In genomic region chr17:45036696-45037095, GRCh38 we compare ENCODE assay signal across 19 cellular contexts.
"Had no signal": no experiment of that assay in that cellular context is flagged by ENCODE, and none has a peak within 500 bp of the region (broad histone marks: within the 10 kb centered on the region; RNA-seq: fewer than 3 reads in every experiment).

No MANE protein-coding gene starts in this region.

- H3K27me3 ChIP-seq: brain microvascular endothelial cell, foreskin keratinocyte, thyroid gland, uterus had no signal

- ATAC-seq: activated CD8-positive, alpha-beta T cell treated with anti-CD3 and anti-CD28 coated beads, Interleukin-2, amount 10 ng/mL, durations not matched to agents 7 days and 5 days; activated naive CD4-positive, alpha-beta T cell treated with anti-CD3 and anti-CD28 coated beads, Interleukin-2, amount 50 U/mL, for 72 hours; activated T-cell treated with anti-CD3 and anti-CD28 coated beads, Interleukin-2, amount 50 U/mL, for 72 hours; foreskin keratinocyte; stimulated activated naive B cell treated with anti-CD40 and anti-IgM and Interleukin-4, amounts not matched to agents 10 μg/mL and 1 μg/mL and 100 μg/mL, for 72 hours had no signal

- H3K4me3 ChIP-seq: thyroid gland, uterus had no signal

- H3K9me3 ChIP-seq: thyroid gland, uterus had no signal

- H3K36me3 ChIP-seq: uterus had no signal

- H3K27ac ChIP-seq: brain microvascular endothelial cell, foreskin keratinocyte, thyroid gland, uterus had no signal

- DNase-seq: activated CD4-positive, alpha-beta T cell treated with anti-CD3 and anti-CD28 coated beads, Interleukin-2, amount 10 ng/mL, durations not matched to agents 24 days and 14 days; activated CD4-positive, CD25-positive, alpha-beta regulatory T cell; activated CD8-positive, alpha-beta memory T cell treated with anti-CD3 and anti-CD28 coated beads, Interleukin-2, amount 50 U/mL, for 48 hours; activated CD8-positive, alpha-beta T cell treated with anti-CD3 and anti-CD28 coated beads, Interleukin-2, amount 10 ng/mL, durations not matched to agents 7 days and 5 days; activated gamma-delta T cell; activated T-cell treated with anti-CD3 and anti-CD28 coated beads, Interleukin-2, amount 50 U/mL, for 72 hours; brain microvascular endothelial cell; cerebellar nuclear complex; effector memory CD4-positive, alpha-beta T cell; foreskin keratinocyte; glutamatergic neuron; hypothalamus; posterior cingulate gyrus; stimulated activated CD4-positive, alpha-beta T cell treated with anti-CD3 and anti-CD28 coated beads, Interleukin-15, amount 100 ng/mL, for 24 hours; stimulated activated CD4-positive, alpha-beta T cell treated with anti-CD3 and anti-CD28 coated beads, Interleukin-4, amount 100 ng/mL, for 1 hour; stimulated activated naive B cell treated with anti-CD40 and anti-IgM and Interleukin-4, amounts not matched to agents 10 μg/mL and 1 μg/mL and 100 μg/mL, for 72 hours; thyroid gland; uterus had no signal

- H3K4me1 ChIP-seq: foreskin keratinocyte had no signal
